13 cellular contexts compared by ENCODE assay signal in the genomic region with DNA sequence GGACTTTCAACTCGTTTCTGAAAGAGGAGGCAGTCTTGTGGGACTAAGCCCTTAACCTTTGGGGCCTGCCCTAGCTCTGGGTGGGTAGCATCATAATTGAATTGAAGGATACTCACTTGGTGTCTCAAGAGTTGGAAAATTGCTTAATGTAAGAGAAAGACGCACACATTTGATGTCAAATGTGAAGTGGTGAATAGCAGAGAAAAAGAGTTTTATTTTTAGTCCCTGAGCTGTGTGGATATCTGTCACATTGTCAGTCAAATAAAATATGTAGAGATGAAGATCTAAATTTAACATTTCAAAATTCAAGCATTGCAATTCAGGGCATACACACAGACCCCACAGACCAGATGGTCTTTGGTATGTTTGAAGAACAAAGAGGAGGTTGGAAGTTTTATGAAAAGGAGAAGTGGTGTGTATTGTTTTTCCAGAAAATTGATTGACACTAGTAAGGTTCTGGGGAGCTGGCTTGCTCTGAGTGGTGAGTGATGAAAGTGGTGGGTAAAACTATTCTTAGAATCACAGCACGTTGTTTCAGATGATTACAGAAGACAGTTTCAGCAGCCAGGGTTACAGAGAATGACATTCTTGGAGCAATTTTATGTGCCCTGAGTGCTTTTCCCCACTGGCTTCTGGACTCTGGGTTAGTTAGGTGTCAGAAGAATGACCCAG. TPM values are rescaled to one million over a fixed set of nuclear protein-coding genes. Genes with fewer than 3 reads are reported as not detected.
DNase-seq lines count a peak whose midpoint lies in the region; ATAC-seq and TF ChIP-seq lines count a peak whose summit lies in the region.
"Had no signal": no experiment of that assay in that cellular context is flagged by ENCODE, and none has a peak within 500 bp of the region (broad histone marks: within the 10 kb centered on the region; RNA-seq: fewer than 3 reads in every experiment).

No MANE protein-coding gene starts in this region.

- ATAC-seq in GM18511 (IDR thresholded peaks at IDR 0.05; ENCODE audit: unreplicated experiment) (peak; percentile 50), HG02870 (IDR thresholded peaks at IDR 0.05; ENCODE audit: unreplicated experiment) (peak; percentile 38), T-helper 17 cell (no peak), right cardiac atrium (peak; percentile 78 to 82), omental fat pad (ENCODE audit: low FRiP score) (no peak)
- ATAC-seq: WTC11 had no signal

- peaks cover 3% of the 10 kb centered on the region for H3K9me3 ChIP-seq in T-helper 17 cell (ENCODE audit: control insufficient read depth, low read length, poor library complexity, severe bottlenecking)
- no peaks in the 10 kb centered on the region for H3K9me3 ChIP-seq in right cardiac atrium (ENCODE audit: control insufficient read depth, low read length)
- H3K9me3 ChIP-seq in tibial artery, result no peaks in the 10 kb centered on the region

- intact Hi-C loops in right cardiac atrium (cut with DNase I), result no loop called here
- intact Hi-C loops in tibial artery (cut with DNase I; ENCODE audit: low total_unique reads), result no loop called here

- TF ChIP-seq CTCF in omental fat pad (IDR thresholded peaks at IDR 0.05) (no peak), tibial artery (IDR thresholded peaks at IDR 0.05) (no peak)

- no peaks in the 10 kb centered on the region for H3K27me3 ChIP-seq in right cardiac atrium (ENCODE audit: control insufficient read depth, insufficient read depth)
- no peaks in the 10 kb centered on the region for H3K27me3 ChIP-seq in tibial artery

- peaks cover 11% of the 10 kb centered on the region for H3K27me3 Mint-ChIP-seq in T-helper 17 cell

- H3K4me3 ChIP-seq in right cardiac atrium (ENCODE audit: low read length), result no peak overlapping the region
- no peak overlapping the region for H3K4me3 ChIP-seq in tibial artery

- DNase-seq in T-helper 17 cell (no peak), right cardiac atrium (no peak), omental fat pad (ENCODE audit: low spot score) (no peak), tibial artery (no peak), midbrain (lab: John Stamatoyannopoulos, UW) (no peak), amygdala (lab: John Stamatoyannopoulos, UW) (no peak)
- DNase-seq: DMS153; foreskin fibroblast; stimulated activated CD4-positive, alpha-beta T cell treated with anti-CD3 and anti-CD28 coated beads, Interleukin-12 subunit alpha, Interleukin-12 subunit beta, amount 100 ng/mL, for 4 hours had no signal

- H3K27ac Mint-ChIP-seq in T-helper 17 cell, result peak overlapping the region; percentile 37
- H3K27ac Mint-ChIP-seq: memory B cell, WTC11 had no signal

- H3K4me1 ChIP-seq in right cardiac atrium (ENCODE audit: control insufficient read depth, insufficient read depth, low read length), result peaks cover 4% of the 10 kb centered on the region
- H3K4me1 ChIP-seq in tibial artery, result peaks cover 0 to 17% (median 2%) of the 10 kb centered on the region in 4 donors

- peak overlapping the region; percentile 22 for H3K4me3 Mint-ChIP-seq in T-helper 17 cell
- H3K4me3 Mint-ChIP-seq: memory B cell, WTC11 had no signal

- H3K36me3 ChIP-seq in tibial artery, result no peaks in the 10 kb centered on the region

- H3K4me1 Mint-ChIP-seq in T-helper 17 cell, result peaks cover 11% of the 10 kb centered on the region
- H3K4me1 Mint-ChIP-seq: memory B cell, WTC11 had no signal

- WGBS in right cardiac atrium, result 35% methylated on average over 3 of the region's 3 CpGs

- H3K27ac ChIP-seq in right cardiac atrium (ENCODE audit: low read length), result peak overlapping the region; percentile 70
- H3K27ac ChIP-seq in tibial artery, result no peak overlapping the region

- H3K36me3 Mint-ChIP-seq in T-helper 17 cell (ENCODE audit: low read depth), result no peaks in the 10 kb centered on the region
- H3K36me3 Mint-ChIP-seq: memory B cell had no signal

RNA-seq across cellular contexts. Expression of a gene that starts 44.9 kb away (rescaled TPM):
- total RNA-seq in T-helper 17 cell (1 to 10 TPM; 1.4 to 1.6 TPM), right cardiac atrium (1 to 10 TPM; 6.6 to 8.5 (median 7.7) TPM), omental fat pad (1 to 10 TPM; 3.2 to 5.7 (median 3.7) TPM)
- polyA plus RNA-seq in right cardiac atrium, result 3.5 TPM

Comparison
In these comparisons a context has a peak if more than half of its experiments do, and no peak if none do; other contexts are left out.
1. ATAC-seq: peak in GM18511 (single experiment), HG02870 (single experiment) and right cardiac atrium (2 of 2); none in T-helper 17 cell (single experiment) and omental fat pad (single experiment).